Comparison of ENCODE assay signal across 13 cellular contexts in genomic region chr20:37734228-37734980, GRCh38. TPM values are rescaled to one million over a fixed set of nuclear protein-coding genes. Genes with fewer than 3 reads are reported as not detected.
DNase-seq lines count a peak whose midpoint lies in the region; ATAC-seq and TF ChIP-seq lines count a peak whose summit lies in the region.
"Had no signal": no experiment of that assay in that cellular context is flagged by ENCODE, and none has a peak within 500 bp of the region (broad histone marks: within the 10 kb centered on the region; RNA-seq: fewer than 3 reads in every experiment).

No MANE protein-coding gene starts in this region.

- no peak overlapping the region for H3K27ac Mint-ChIP-seq in activated CD8-positive, alpha-beta T cell treated with anti-CD3 and anti-CD28 coated beads, Interleukin-2, amount 10 ng/mL, durations not matched to agents 7 days and 5 days
- no peak overlapping the region for H3K27ac Mint-ChIP-seq in endothelial cell (ENCODE audit: unreplicated experiment)
- no peak overlapping the region for H3K27ac Mint-ChIP-seq in activated naive CD4-positive, alpha-beta T cell treated with anti-CD3 and anti-CD28 coated beads for 36 hours
- H3K27ac Mint-ChIP-seq: T-helper 2 cell treated with Interferon-gamma antibody and Interleukin-4, amounts not matched to agents 5 μg/mL and 100 μg/mL, for 36 hours had no signal

- H3K9me3 Mint-ChIP-seq in activated CD8-positive, alpha-beta T cell treated with anti-CD3 and anti-CD28 coated beads, Interleukin-2, amount 10 ng/mL, durations not matched to agents 7 days and 5 days (ENCODE audit: insufficient read depth) = no peaks in the 10 kb centered on the region
- no peaks in the 10 kb centered on the region for H3K9me3 Mint-ChIP-seq in endothelial cell (ENCODE audit: unreplicated experiment)
- no peaks in the 10 kb centered on the region for H3K9me3 Mint-ChIP-seq in activated naive CD4-positive, alpha-beta T cell treated with anti-CD3 and anti-CD28 coated beads for 36 hours
- H3K9me3 Mint-ChIP-seq: T-helper 2 cell treated with Interferon-gamma antibody and Interleukin-4, amounts not matched to agents 5 μg/mL and 100 μg/mL, for 36 hours had no signal

- H3K4me3 ChIP-seq in AG10803 (ENCODE audit: low read length) = no peak overlapping the region
- H3K4me3 ChIP-seq in fibroblast of villous mesenchyme (ENCODE audit: low read depth, low read length) = no peak overlapping the region
- H3K4me3 ChIP-seq: psoas muscle had no signal

- peaks cover 35% of the 10 kb centered on the region for H3K36me3 Mint-ChIP-seq in activated CD8-positive, alpha-beta T cell treated with anti-CD3 and anti-CD28 coated beads, Interleukin-2, amount 10 ng/mL, durations not matched to agents 7 days and 5 days (ENCODE audit: low read depth)
- peaks cover 32% of the 10 kb centered on the region for H3K36me3 Mint-ChIP-seq in endothelial cell (ENCODE audit: low read depth, unreplicated experiment)
- peaks cover 38% of the 10 kb centered on the region for H3K36me3 Mint-ChIP-seq in activated naive CD4-positive, alpha-beta T cell treated with anti-CD3 and anti-CD28 coated beads for 36 hours (ENCODE audit: low read depth)

- in situ Hi-C loops in G401 (cut with HindIII; ENCODE audit: low sequenced_read_pairs) = no loop called here

- H3K27me3 Mint-ChIP-seq in activated CD8-positive, alpha-beta T cell treated with anti-CD3 and anti-CD28 coated beads, Interleukin-2, amount 10 ng/mL, durations not matched to agents 7 days and 5 days (ENCODE audit: low read depth) = no peaks in the 10 kb centered on the region
- H3K27me3 Mint-ChIP-seq in endothelial cell (ENCODE audit: unreplicated experiment) = peaks cover 4% of the 10 kb centered on the region
- no peaks in the 10 kb centered on the region for H3K27me3 Mint-ChIP-seq in activated naive CD4-positive, alpha-beta T cell treated with anti-CD3 and anti-CD28 coated beads for 36 hours (ENCODE audit: low read depth)

- TF ChIP-seq CTCF in AG10803 (conservative IDR thresholded peaks at IDR 0.05; ENCODE audit: low read length) (no peak), VCaP (conservative IDR thresholded peaks at IDR 0.05) (no peak), fibroblast of villous mesenchyme (IDR thresholded peaks at IDR 0.05; ENCODE audit: insufficient read depth, low read depth, low read length) (no peak), endothelial cell (IDR thresholded peaks at IDR 0.05; ENCODE audit: unreplicated experiment) (no peak)

- H3K4me3 Mint-ChIP-seq in activated CD8-positive, alpha-beta T cell treated with anti-CD3 and anti-CD28 coated beads, Interleukin-2, amount 10 ng/mL, durations not matched to agents 7 days and 5 days = no peak overlapping the region
- no peak overlapping the region for H3K4me3 Mint-ChIP-seq in endothelial cell (ENCODE audit: unreplicated experiment)
- no peak overlapping the region for H3K4me3 Mint-ChIP-seq in activated naive CD4-positive, alpha-beta T cell treated with anti-CD3 and anti-CD28 coated beads for 36 hours
- H3K4me3 Mint-ChIP-seq: T-helper 2 cell treated with Interferon-gamma antibody and Interleukin-4, amounts not matched to agents 5 μg/mL and 100 μg/mL, for 36 hours had no signal

- no peaks in the 10 kb centered on the region for H3K4me1 Mint-ChIP-seq in activated CD8-positive, alpha-beta T cell treated with anti-CD3 and anti-CD28 coated beads, Interleukin-2, amount 10 ng/mL, durations not matched to agents 7 days and 5 days (ENCODE audit: low read depth)
- H3K4me1 Mint-ChIP-seq in endothelial cell (ENCODE audit: unreplicated experiment) = peaks cover 23% of the 10 kb centered on the region
- H3K4me1 Mint-ChIP-seq in activated naive CD4-positive, alpha-beta T cell treated with anti-CD3 and anti-CD28 coated beads for 36 hours (ENCODE audit: low read depth) = peaks cover 17% of the 10 kb centered on the region

- ATAC-seq in activated CD8-positive, alpha-beta T cell treated with anti-CD3 and anti-CD28 coated beads, Interleukin-2, amount 10 ng/mL, durations not matched to agents 7 days and 5 days = no peak
- ATAC-seq in HG02642 (IDR thresholded peaks at IDR 0.05; ENCODE audit: poor library complexity, unreplicated experiment) = no peak
- ATAC-seq: psoas muscle had no signal

- POLR2A ChIA-PET in activated CD8-positive, alpha-beta T cell treated with anti-CD3 and anti-CD28 coated beads, Interleukin-2, amount 10 ng/mL, durations not matched to agents 7 days and 5 days (lab: Charles Lee) = no interaction called here

- DNase-seq in AG10803 (ENCODE audit: low read depth) (peak; percentile 63), G401 (ENCODE audit: low spot score) (peak; percentile 64), fibroblast of villous mesenchyme (ENCODE audit: low read depth) (peak; percentile 53), endothelial cell (ENCODE audit: low spot score) (no peak)
- no peak for DNase-seq in activated CD8-positive, alpha-beta T cell treated with anti-CD3 and anti-CD28 coated beads, Interleukin-2, amount 10 ng/mL, durations not matched to agents 7 days and 5 days
- no peak for DNase-seq in activated naive CD4-positive, alpha-beta T cell treated with anti-CD3 and anti-CD28 coated beads for 36 hours
- DNase-seq: activated CD8-positive, alpha-beta memory T cell treated with anti-CD3 and anti-CD28 coated beads, Interleukin-2, amount 50 U/mL, for 4 hours; Calu3; psoas muscle had no signal

- H3K27ac ChIP-seq in VCaP = peak overlapping the region; percentile 78
- H3K27ac ChIP-seq: HL-60, psoas muscle had no signal

- CTCF ChIA-PET in activated CD8-positive, alpha-beta T cell treated with anti-CD3 and anti-CD28 coated beads, Interleukin-2, amount 10 ng/mL, durations not matched to agents 7 days and 5 days (lab: Charles Lee) = interaction anchor here (1.7 kb wide), 1 partner anchor 8 kb away, joined by 5 read pairs; no protein-coding TSS in a partner anchor
- CTCF ChIA-PET in activated naive CD4-positive, alpha-beta T cell treated with anti-CD3 and anti-CD28 coated beads for 36 hours (lab: Charles Lee) = interaction anchor here (0.5 to 1.6 kb wide), 2 partner anchors 11 to 217 kb away, joined by 3 to 6 read pairs; no protein-coding TSS in a partner anchor

- intact Hi-C loops in activated naive CD4-positive, alpha-beta T cell treated with anti-CD3 and anti-CD28 coated beads for 36 hours (cut with micrococcal nuclease) = no loop called here

RNA-seq across cellular contexts. Expression of gene CTNNBL1, which starts 40.6 kb away (rescaled TPM):
- 81.2 and 119 TPM in 2 replicates for total RNA-seq in G401 (2014; rRNA removed; shearing (Covaris generic))
- 19.3 and 23.3 TPM in 2 replicates for total RNA-seq in fibroblast of villous mesenchyme
- total RNA-seq in activated CD8-positive, alpha-beta T cell treated with anti-CD3 and anti-CD28 coated beads, Interleukin-2, amount 10 ng/mL, durations not matched to agents 7 days and 5 days = 10 to 100 TPM; 75.5 to 75.9 TPM
- 84.8 TPM for total RNA-seq in endothelial cell (ENCODE audit: unreplicated experiment)
- 10 to 100 TPM; 66.4 to 75.4 TPM for total RNA-seq in activated naive CD4-positive, alpha-beta T cell treated with anti-CD3 and anti-CD28 coated beads for 36 hours

Comparison
In these comparisons a context has a peak if more than half of its experiments do, and no peak if none do; other contexts are left out.
1. DNase-seq: peak in AG10803 (single experiment), G401 (single experiment) and fibroblast of villous mesenchyme (single experiment); none in activated CD8-positive, alpha-beta T cell treated with anti-CD3 and anti-CD28 coated beads, Interleukin-2, amount 10 ng/mL, durations not matched to agents 7 days and 5 days (single experiment), endothelial cell (single experiment) and activated naive CD4-positive, alpha-beta T cell treated with anti-CD3 and anti-CD28 coated beads for 36 hours (single experiment).